1 cellular context compared by ENCODE assay signal in the genomic region with DNA sequence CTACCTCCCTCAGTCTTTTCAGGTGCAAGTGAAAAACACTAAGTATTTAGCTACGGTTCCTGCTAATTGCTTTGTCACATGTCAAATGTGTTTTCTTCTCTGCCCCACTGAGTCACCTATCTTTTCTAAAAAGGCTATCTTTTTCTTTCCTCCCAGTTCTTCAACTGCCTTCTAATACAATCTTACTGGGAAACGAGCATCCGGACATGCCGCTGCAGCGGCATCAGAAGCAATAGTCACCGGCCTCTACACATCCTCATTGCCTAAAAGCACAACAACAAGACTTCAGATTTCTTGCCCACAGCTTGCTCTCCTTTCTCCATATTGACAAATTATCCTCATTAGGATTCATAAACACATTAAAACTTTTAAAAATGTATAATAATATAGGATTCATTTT.
TF ChIP-seq lines count a peak whose summit lies in the region.

No MANE protein-coding gene starts in this region.

TF ChIP-seq in SK-N-SH treated with all-trans-retinoic acid at 6 μM for 48 hours, 23 proteins besides CTCF, POLR2A, EP300 and RAD21 (continued from another document):
- no peak for TF ChIP-seq TSHZ2 (CRISPR knock-in tag; IDR thresholded peaks at IDR 0.05)
- no peak for TF ChIP-seq BACH2 (CRISPR knock-in tag; IDR thresholded peaks at IDR 0.05; ENCODE audit: borderline replicate concordance)
TF ChIP-seq in SK-N-SH treated with all-trans-retinoic acid at 6 μM for 48 hours: peak in this region for 0.
